In genomic region chr11:17992916-17993315, GRCh38 we compare ENCODE assay signal across 1 cellular context.
TF ChIP-seq lines count a peak whose summit lies in the region.

No MANE protein-coding gene starts in this region.

TF ChIP-seq in GM23338, 12 proteins besides CTCF, POLR2A, EP300 and RAD21 (continued from another document):
- no peak for TF ChIP-seq POLR2AphosphoS5 (IDR thresholded peaks at IDR 0.05; ENCODE audit: low read depth)
- no peak for TF ChIP-seq ZNF331 (CRISPR knock-in tag; IDR thresholded peaks at IDR 0.05; ENCODE audit: low read depth)
- no peak for TF ChIP-seq NANOG (IDR thresholded peaks at IDR 0.05; ENCODE audit: borderline replicate concordance)
- TF ChIP-seq EZH2 (IDR thresholded peaks at IDR 0.05; ENCODE audit: low read depth, unreplicated experiment), result no peak
- no peak for TF ChIP-seq JUNB (IDR thresholded peaks at IDR 0.05; ENCODE audit: unreplicated experiment)
- TF ChIP-seq ETS1 (IDR thresholded peaks at IDR 0.05), result no peak
- no peak for TF ChIP-seq ZNF462 (CRISPR knock-in tag; IDR thresholded peaks at IDR 0.05)
- no peak for TF ChIP-seq REST (IDR thresholded peaks at IDR 0.05; ENCODE audit: unreplicated experiment)
- TF ChIP-seq STAT1 (IDR thresholded peaks at IDR 0.05; ENCODE audit: unreplicated experiment), result no peak
TF ChIP-seq in GM23338: peak in this region for 0.
